In the genomic region with DNA sequence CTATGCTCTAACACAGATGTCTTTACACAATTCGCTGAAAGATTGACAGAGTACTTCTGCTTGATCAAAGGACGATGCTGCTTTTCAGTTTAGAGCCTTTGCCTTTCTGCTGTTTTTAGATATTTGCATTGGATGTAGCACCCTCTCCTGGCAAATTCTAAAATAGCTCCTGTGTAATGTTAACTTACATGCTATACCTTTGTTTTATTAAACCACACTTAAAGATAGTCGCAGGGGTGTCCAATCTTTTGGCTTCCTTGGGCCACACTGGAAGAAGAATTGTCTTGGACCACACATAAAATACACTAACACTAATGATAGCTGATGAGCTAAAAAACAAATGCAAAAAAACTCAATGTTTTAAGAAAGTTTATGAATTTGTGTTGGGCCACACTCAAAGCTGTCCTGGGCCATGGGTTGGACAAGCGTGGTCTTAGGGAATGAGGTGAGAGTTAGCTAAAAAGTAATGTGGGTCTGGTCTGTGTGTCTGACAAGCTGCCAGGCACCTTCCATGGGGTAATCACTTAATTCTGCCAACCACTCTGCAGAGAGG, we compare ENCODE assay signal across 7 cellular contexts.
DNase-seq lines count a peak whose midpoint lies in the region; ATAC-seq and TF ChIP-seq lines count a peak whose summit lies in the region.

No MANE protein-coding gene starts in this region.

- DNase-seq in DMS153 treated with DMSO at 0.1 percent for 48 hours (lab: John Stamatoyannopoulos, UW; ENCODE audit: unreplicated experiment) (peak; percentile 1), GM23338 (ENCODE audit: low spot score) (peak; percentile 74), NCI-H460 (ENCODE audit: extremely low read depth, low read depth) (peak; percentile 59), amniotic stem cell (lab: John Stamatoyannopoulos, UW) (peak; percentile 37), right atrium auricular region (ENCODE audit: low spot score) (no peak), sciatic nerve (ENCODE audit: low spot score) (no peak)

- no peaks in the 10 kb centered on the region for H3K9me3 Mint-ChIP-seq in GM23338

- intact Hi-C loops in sciatic nerve (cut with DNase I), result no loop called here

- H3K4me3 ChIP-seq in GM23338 (no peak overlapping the region), right atrium auricular region (no peak overlapping the region)

- ATAC-seq in GM23338, result peak; percentile 90
- ATAC-seq in sciatic nerve, result peak; percentile 72
- ATAC-seq in GM18858 (IDR thresholded peaks at IDR 0.05; ENCODE audit: unreplicated experiment), result no peak

- H3K27ac ChIP-seq in GM23338 (ENCODE audit: low read depth) (no peak overlapping the region), right atrium auricular region (no peak overlapping the region)

- no peaks in the 10 kb centered on the region; the same call in 2 of the 3 replicates for H3K36me3 Mint-ChIP-seq in GM23338 (ENCODE audit: low read depth)

- no peaks in the 10 kb centered on the region for H3K9me3 ChIP-seq in right atrium auricular region

- no peaks in the 10 kb centered on the region for H4K20me1 ChIP-seq in GM23338 (replicated peaks; ENCODE audit: insufficient read depth)

- no peaks in the 10 kb centered on the region for H3F3A ChIP-seq in GM23338 (replicated peaks; ENCODE audit: low read depth)

- TF ChIP-seq CTCF in GM23338 (conservative IDR thresholded peaks at IDR 0.05; ENCODE audit: low read depth in 2 of 2), result peak; percentile 67 to 76
- TF ChIP-seq CTCF in right atrium auricular region (IDR thresholded peaks at IDR 0.05), result peak; percentile 48 to 72

- no peaks in the 10 kb centered on the region for H3K9me2 ChIP-seq in GM23338 (ENCODE audit: insufficient read depth)

- H3K36me3 ChIP-seq in GM23338 (ENCODE audit: insufficient read depth) (no peaks in the 10 kb centered on the region), right atrium auricular region (peaks cover 6% of the 10 kb centered on the region)

- H3K4me1 ChIP-seq in GM23338 (ENCODE audit: insufficient read depth), result no peaks in the 10 kb centered on the region
- no peaks in the 10 kb centered on the region for H3K4me1 ChIP-seq in right atrium auricular region

- H3K79me2 ChIP-seq in GM23338 (replicated peaks; ENCODE audit: insufficient read depth), result no peaks in the 10 kb centered on the region

- H3K27ac Mint-ChIP-seq in GM23338, result no peak overlapping the region

- H3K27me3 ChIP-seq in GM23338 (ENCODE audit: insufficient read depth) (no peaks in the 10 kb centered on the region), right atrium auricular region (no peaks in the 10 kb centered on the region)

- no peak overlapping the region for H3K4me3 Mint-ChIP-seq in GM23338

- no peak overlapping the region for H2AFZ ChIP-seq in GM23338

- H3K27me3 Mint-ChIP-seq in GM23338 (ENCODE audit: insufficient read depth, low read depth, poor library complexity), result no peaks in the 10 kb centered on the region

- no peaks in the 10 kb centered on the region for H3K4me1 Mint-ChIP-seq in GM23338

- no peak overlapping the region for H3K4me2 ChIP-seq in GM23338

TF ChIP-seq in GM23338, 12 proteins besides CTCF, POLR2A, EP300 and RAD21 (continues in another document):
- TF ChIP-seq NANOG (IDR thresholded peaks at IDR 0.05; ENCODE audit: borderline replicate concordance) (no peak), CREB1 (CRISPR knock-in tag; IDR thresholded peaks at IDR 0.05; ENCODE audit: low read depth) (no peak), EZH2 (IDR thresholded peaks at IDR 0.05; ENCODE audit: low read depth, unreplicated experiment) (no peak), ZNF331 (CRISPR knock-in tag; IDR thresholded peaks at IDR 0.05; ENCODE audit: low read depth) (no peak)
- TF ChIP-seq, protein P1, sequence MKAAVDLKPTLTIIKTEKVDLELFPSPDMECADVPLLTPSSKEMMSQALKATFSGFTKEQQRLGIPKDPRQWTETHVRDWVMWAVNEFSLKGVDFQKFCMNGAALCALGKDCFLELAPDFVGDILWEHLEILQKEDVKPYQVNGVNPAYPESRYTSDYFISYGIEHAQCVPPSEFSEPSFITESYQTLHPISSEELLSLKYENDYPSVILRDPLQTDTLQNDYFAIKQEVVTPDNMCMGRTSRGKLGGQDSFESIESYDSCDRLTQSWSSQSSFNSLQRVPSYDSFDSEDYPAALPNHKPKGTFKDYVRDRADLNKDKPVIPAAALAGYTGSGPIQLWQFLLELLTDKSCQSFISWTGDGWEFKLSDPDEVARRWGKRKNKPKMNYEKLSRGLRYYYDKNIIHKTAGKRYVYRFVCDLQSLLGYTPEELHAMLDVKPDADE (IDR thresholded peaks at IDR 0.05), result no peak
- TF ChIP-seq, protein P2, sequence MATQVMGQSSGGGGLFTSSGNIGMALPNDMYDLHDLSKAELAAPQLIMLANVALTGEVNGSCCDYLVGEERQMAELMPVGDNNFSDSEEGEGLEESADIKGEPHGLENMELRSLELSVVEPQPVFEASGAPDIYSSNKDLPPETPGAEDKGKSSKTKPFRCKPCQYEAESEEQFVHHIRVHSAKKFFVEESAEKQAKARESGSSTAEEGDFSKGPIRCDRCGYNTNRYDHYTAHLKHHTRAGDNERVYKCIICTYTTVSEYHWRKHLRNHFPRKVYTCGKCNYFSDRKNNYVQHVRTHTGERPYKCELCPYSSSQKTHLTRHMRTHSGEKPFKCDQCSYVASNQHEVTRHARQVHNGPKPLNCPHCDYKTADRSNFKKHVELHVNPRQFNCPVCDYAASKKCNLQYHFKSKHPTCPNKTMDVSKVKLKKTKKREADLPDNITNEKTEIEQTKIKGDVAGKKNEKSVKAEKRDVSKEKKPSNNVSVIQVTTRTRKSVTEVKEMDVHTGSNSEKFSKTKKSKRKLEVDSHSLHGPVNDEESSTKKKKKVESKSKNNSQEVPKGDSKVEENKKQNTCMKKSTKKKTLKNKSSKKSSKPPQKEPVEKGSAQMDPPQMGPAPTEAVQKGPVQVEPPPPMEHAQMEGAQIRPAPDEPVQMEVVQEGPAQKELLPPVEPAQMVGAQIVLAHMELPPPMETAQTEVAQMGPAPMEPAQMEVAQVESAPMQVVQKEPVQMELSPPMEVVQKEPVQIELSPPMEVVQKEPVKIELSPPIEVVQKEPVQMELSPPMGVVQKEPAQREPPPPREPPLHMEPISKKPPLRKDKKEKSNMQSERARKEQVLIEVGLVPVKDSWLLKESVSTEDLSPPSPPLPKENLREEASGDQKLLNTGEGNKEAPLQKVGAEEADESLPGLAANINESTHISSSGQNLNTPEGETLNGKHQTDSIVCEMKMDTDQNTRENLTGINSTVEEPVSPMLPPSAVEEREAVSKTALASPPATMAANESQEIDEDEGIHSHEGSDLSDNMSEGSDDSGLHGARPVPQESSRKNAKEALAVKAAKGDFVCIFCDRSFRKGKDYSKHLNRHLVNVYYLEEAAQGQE (IDR thresholded peaks at IDR 0.05; ENCODE audit: unreplicated experiment), result no peak
- TF ChIP-seq, protein P3, sequence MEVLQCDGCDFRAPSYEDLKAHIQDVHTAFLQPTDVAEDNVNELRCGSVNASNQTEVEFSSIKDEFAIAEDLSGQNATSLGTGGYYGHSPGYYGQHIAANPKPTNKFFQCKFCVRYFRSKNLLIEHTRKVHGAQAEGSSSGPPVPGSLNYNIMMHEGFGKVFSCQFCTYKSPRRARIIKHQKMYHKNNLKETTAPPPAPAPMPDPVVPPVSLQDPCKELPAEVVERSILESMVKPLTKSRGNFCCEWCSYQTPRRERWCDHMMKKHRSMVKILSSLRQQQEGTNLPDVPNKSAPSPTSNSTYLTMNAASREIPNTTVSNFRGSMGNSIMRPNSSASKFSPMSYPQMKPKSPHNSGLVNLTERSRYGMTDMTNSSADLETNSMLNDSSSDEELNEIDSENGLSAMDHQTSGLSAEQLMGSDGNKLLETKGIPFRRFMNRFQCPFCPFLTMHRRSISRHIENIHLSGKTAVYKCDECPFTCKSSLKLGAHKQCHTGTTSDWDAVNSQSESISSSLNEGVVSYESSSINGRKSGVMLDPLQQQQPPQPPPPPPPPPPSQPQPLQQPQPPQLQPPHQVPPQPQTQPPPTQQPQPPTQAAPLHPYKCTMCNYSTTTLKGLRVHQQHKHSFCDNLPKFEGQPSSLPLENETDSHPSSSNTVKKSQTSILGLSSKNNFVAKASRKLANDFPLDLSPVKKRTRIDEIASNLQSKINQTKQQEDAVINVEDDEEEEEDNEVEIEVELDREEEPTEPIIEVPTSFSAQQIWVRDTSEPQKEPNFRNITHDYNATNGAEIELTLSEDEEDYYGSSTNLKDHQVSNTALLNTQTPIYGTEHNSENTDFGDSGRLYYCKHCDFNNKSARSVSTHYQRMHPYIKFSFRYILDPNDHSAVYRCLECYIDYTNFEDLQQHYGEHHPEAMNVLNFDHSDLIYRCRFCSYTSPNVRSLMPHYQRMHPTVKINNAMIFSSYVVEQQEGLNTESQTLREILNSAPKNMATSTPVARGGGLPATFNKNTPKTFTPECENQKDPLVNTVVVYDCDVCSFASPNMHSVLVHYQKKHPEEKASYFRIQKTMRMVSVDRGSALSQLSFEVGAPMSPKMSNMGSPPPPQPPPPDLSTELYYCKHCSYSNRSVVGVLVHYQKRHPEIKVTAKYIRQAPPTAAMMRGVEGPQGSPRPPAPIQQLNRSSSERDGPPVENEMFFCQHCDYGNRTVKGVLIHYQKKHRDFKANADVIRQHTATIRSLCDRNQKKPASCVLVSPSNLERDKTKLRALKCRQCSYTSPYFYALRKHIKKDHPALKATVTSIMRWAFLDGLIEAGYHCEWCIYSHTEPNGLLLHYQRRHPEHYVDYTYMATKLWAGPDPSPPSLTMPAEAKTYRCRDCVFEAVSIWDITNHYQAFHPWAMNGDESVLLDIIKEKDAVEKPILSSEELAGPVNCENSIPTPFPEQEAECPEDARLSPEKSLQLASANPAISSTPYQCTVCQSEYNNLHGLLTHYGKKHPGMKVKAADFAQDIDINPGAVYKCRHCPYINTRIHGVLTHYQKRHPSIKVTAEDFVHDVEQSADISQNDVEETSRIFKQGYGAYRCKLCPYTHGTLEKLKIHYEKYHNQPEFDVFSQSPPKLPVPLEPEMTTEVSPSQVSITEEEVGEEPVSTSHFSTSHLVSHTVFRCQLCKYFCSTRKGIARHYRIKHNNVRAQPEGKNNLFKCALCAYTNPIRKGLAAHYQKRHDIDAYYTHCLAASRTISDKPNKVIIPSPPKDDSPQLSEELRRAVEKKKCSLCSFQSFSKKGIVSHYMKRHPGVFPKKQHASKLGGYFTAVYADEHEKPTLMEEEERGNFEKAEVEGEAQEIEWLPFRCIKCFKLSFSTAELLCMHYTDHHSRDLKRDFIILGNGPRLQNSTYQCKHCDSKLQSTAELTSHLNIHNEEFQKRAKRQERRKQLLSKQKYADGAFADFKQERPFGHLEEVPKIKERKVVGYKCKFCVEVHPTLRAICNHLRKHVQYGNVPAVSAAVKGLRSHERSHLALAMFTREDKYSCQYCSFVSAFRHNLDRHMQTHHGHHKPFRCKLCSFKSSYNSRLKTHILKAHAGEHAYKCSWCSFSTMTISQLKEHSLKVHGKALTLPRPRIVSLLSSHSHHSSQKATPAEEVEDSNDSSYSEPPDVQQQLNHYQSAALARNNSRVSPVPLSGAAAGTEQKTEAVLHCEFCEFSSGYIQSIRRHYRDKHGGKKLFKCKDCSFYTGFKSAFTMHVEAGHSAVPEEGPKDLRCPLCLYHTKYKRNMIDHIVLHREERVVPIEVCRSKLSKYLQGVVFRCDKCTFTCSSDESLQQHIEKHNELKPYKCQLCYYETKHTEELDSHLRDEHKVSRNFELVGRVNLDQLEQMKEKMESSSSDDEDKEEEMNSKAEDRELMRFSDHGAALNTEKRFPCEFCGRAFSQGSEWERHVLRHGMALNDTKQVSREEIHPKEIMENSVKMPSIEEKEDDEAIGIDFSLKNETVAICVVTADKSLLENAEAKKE (CRISPR knock-in tag; IDR thresholded peaks at IDR 0.05), result no peak

Comparison
In these comparisons a context has a peak if more than half of its experiments do, and no peak if none do; other contexts are left out.
1. DNase-seq: peak in DMS153 treated with DMSO at 0.1 percent for 48 hours (single experiment), GM23338 (single experiment), NCI-H460 (single experiment) and amniotic stem cell (single experiment); none in right atrium auricular region (single experiment) and sciatic nerve (single experiment).